ENCODE assay signal across 8 cellular contexts in the genomic region with DNA sequence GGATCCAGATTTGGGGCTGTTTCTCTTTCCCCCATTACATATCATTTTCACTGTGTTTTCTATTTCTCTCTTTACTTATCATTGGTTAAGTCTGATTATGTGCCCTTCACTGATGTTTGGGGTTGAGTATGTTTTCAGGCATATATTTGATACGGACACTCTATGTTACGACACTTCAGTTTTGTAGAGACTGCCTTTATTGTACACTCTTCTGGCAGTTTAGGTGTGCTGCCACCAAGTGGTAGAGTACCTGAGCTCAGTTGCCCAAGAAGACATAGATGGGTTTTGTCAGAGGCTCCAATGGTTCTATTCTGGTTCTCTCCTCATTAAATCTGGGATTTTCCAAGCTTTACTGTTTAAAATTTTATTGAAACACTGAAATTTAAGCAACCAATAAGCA.
DNase-seq lines count a peak whose midpoint lies in the region; ATAC-seq and TF ChIP-seq lines count a peak whose summit lies in the region.

No MANE protein-coding gene starts in this region.

- WGBS in heart left ventricle, 4 donors = 86 to 92% (median 90%) methylated on average over 2 of the region's 2 CpGs
- WGBS in right cardiac atrium = 90% methylated on average over 2 of the region's 2 CpGs
- WGBS in esophagus muscularis mucosa = 98% methylated on average over 2 of the region's 2 CpGs
- 80 to 86% methylated on average over 2 of the region's 2 CpGs for WGBS in aorta, 2 donors
- 79 to 86% methylated on average over 2 of the region's 2 CpGs for WGBS in upper lobe of left lung, 2 donors

- H3K4me3 Mint-ChIP-seq in activated T-helper 1 cell treated with anti-CD3 and anti-CD28 coated beads, Interleukin-12 subunit alpha, Interleukin-12 subunit beta, Interleukin-2, Interleukin-4 antibody, amounts not matched to agents 30 ng/mL and 10 ng/mL and 1 ng/mL, durations not matched to agents 14 hours and 24 hours and 36 hours = no peak overlapping the region

- no peaks in the 10 kb centered on the region for H3K36me3 Mint-ChIP-seq in activated T-helper 1 cell treated with anti-CD3 and anti-CD28 coated beads, Interleukin-12 subunit alpha, Interleukin-12 subunit beta, Interleukin-2, Interleukin-4 antibody, amounts not matched to agents 30 ng/mL and 10 ng/mL and 1 ng/mL, durations not matched to agents 14 hours and 24 hours and 36 hours (ENCODE audit: low read depth)

- H3K4me1 ChIP-seq in heart left ventricle (peaks cover 10 to 52% (median 35%) of the 10 kb centered on the region in 12 donors), right cardiac atrium (ENCODE audit: control insufficient read depth, insufficient read depth, low read length) (peaks cover 10% of the 10 kb centered on the region), esophagus muscularis mucosa (peaks cover 40 to 48% (median 46%) of the 10 kb centered on the region in 4 donors), aorta (ENCODE audit: control insufficient read depth in 1 of 2, insufficient read depth in 2 of 2, low read length in 2 of 2) (peaks cover 0 to 12% of the 10 kb centered on the region in 2 donors), upper lobe of left lung (peaks cover 10 to 25% (median 21%) of the 10 kb centered on the region in 4 donors)

- TF ChIP-seq EP300 in esophagus muscularis mucosa (IDR thresholded peaks at IDR 0.05) (no peak), upper lobe of left lung (IDR thresholded peaks at IDR 0.05) (no peak)

- no peak for ATAC-seq in heart left ventricle
- ATAC-seq in right cardiac atrium = no peak
- no peak for ATAC-seq in aorta (ENCODE audit: low FRiP score)
- ATAC-seq in upper lobe of left lung (ENCODE audit: low FRiP score in 2 of 2) = no peak

- H3K9me3 ChIP-seq in heart left ventricle (no peaks in the 10 kb centered on the region), right cardiac atrium (ENCODE audit: control insufficient read depth, low read length) (no peaks in the 10 kb centered on the region), esophagus muscularis mucosa (no peaks in the 10 kb centered on the region), aorta (ENCODE audit: control insufficient read depth, low read length) (no peaks in the 10 kb centered on the region), upper lobe of left lung (no peaks in the 10 kb centered on the region)

- H3K27me3 ChIP-seq in heart left ventricle = no peaks in the 10 kb centered on the region
- H3K27me3 ChIP-seq in right cardiac atrium (ENCODE audit: control insufficient read depth, insufficient read depth) = no peaks in the 10 kb centered on the region
- no peaks in the 10 kb centered on the region for H3K27me3 ChIP-seq in esophagus muscularis mucosa
- H3K27me3 ChIP-seq in aorta (ENCODE audit: control insufficient read depth in 1 of 2, insufficient read depth in 2 of 2, low read length in 1 of 2) = no peaks in the 10 kb centered on the region
- no peaks in the 10 kb centered on the region for H3K27me3 ChIP-seq in upper lobe of left lung

- no peaks in the 10 kb centered on the region for H3K4me1 Mint-ChIP-seq in activated T-helper 1 cell treated with anti-CD3 and anti-CD28 coated beads, Interleukin-12 subunit alpha, Interleukin-12 subunit beta, Interleukin-2, Interleukin-4 antibody, amounts not matched to agents 30 ng/mL and 10 ng/mL and 1 ng/mL, durations not matched to agents 14 hours and 24 hours and 36 hours (ENCODE audit: low read depth)

- no peaks in the 10 kb centered on the region for H3K9me3 Mint-ChIP-seq in activated T-helper 1 cell treated with anti-CD3 and anti-CD28 coated beads, Interleukin-12 subunit alpha, Interleukin-12 subunit beta, Interleukin-2, Interleukin-4 antibody, amounts not matched to agents 30 ng/mL and 10 ng/mL and 1 ng/mL, durations not matched to agents 14 hours and 24 hours and 36 hours

- DNase-seq in heart left ventricle = no peak
- DNase-seq in right cardiac atrium = no peak
- DNase-seq in NCI-H748 treated with DMSO at 0.1 percent for 48 hours (lab: John Stamatoyannopoulos, UW) = peak; percentile 4
- no peak for DNase-seq in esophagus muscularis mucosa (ENCODE audit: extremely low spot score)
- no peak for DNase-seq in aorta
- DNase-seq in upper lobe of left lung = no peak
- no peak for DNase-seq in activated T-helper 1 cell treated with anti-CD3 and anti-CD28 coated beads, Interleukin-12 subunit alpha, Interleukin-12 subunit beta, Interleukin-2, Interleukin-4 antibody, amounts not matched to agents 30 ng/mL and 10 ng/mL and 1 ng/mL, durations not matched to agents 14 hours and 24 hours and 36 hours (ENCODE audit: low spot score)
- no peak for DNase-seq in stimulated activated CD4-positive, alpha-beta T cell treated with anti-CD3 and anti-CD28 coated beads, Interleukin-15, amount 100 ng/mL, for 24 hours

- peaks cover 8% of the 10 kb centered on the region for H3K27me3 Mint-ChIP-seq in activated T-helper 1 cell treated with anti-CD3 and anti-CD28 coated beads, Interleukin-12 subunit alpha, Interleukin-12 subunit beta, Interleukin-2, Interleukin-4 antibody, amounts not matched to agents 30 ng/mL and 10 ng/mL and 1 ng/mL, durations not matched to agents 14 hours and 24 hours and 36 hours (ENCODE audit: insufficient read depth)

- peak in 10 of 12 donors; percentile 16 to 61 (median 36) for TF ChIP-seq CTCF in heart left ventricle (IDR thresholded peaks at IDR 0.05)
- TF ChIP-seq CTCF in esophagus muscularis mucosa (IDR thresholded peaks at IDR 0.05) = peak; percentile 30 to 36 (median 35)
- peak in 2 of 6 experiments; percentile 6 to 18 for TF ChIP-seq CTCF in upper lobe of left lung (IDR thresholded peaks at IDR 0.05)

- H3K27ac ChIP-seq in heart left ventricle (peak overlapping the region in 7 of 12 donors; percentile 13 to 95 (median 88)), right cardiac atrium (ENCODE audit: low read length) (no peak overlapping the region), esophagus muscularis mucosa (replicated peaks in 1 of 4) (peak overlapping the region in 3 of 4 donors; percentile 51 to 85 (median 54)), aorta (ENCODE audit: low read depth in 1 of 2, low read length in 2 of 2) (peak overlapping the region; percentile 58 to 70), upper lobe of left lung (peak overlapping the region in 1 of 4 donors; percentile 87)

- no peak overlapping the region for H3K4me3 ChIP-seq in heart left ventricle
- no peak overlapping the region for H3K4me3 ChIP-seq in right cardiac atrium (ENCODE audit: low read length)
- H3K4me3 ChIP-seq in esophagus muscularis mucosa = no peak overlapping the region
- no peak overlapping the region for H3K4me3 ChIP-seq in aorta (ENCODE audit: low read length in 2 of 2)
- H3K4me3 ChIP-seq in upper lobe of left lung = no peak overlapping the region

- intact Hi-C loops in heart left ventricle (cut with DNase I) = loop anchor here in 1 of 10 donors (5.0 kb wide), 1 partner anchor 215 kb away; the partner anchor contains the start of gene KALRN
- intact Hi-C loops in right cardiac atrium (cut with DNase I) = no loop called here
- intact Hi-C loops in esophagus muscularis mucosa (cut with DNase I) = no loop called here
- intact Hi-C loops in aorta (cut with DNase I) = loop anchor here in 1 of 2 donors (5.0 kb wide), 1 partner anchor 35 kb away; no protein-coding TSS in a partner anchor
- intact Hi-C loops in activated T-helper 1 cell treated with anti-CD3 and anti-CD28 coated beads, Interleukin-12 subunit alpha, Interleukin-12 subunit beta, Interleukin-2, Interleukin-4 antibody, amounts not matched to agents 30 ng/mL and 10 ng/mL and 1 ng/mL, durations not matched to agents 14 hours and 24 hours and 36 hours (cut with micrococcal nuclease) = no loop called here

- H3K36me3 ChIP-seq in heart left ventricle = peaks cover 0 to 4% (median 0%) of the 10 kb centered on the region in 9 donors
- no peaks in the 10 kb centered on the region for H3K36me3 ChIP-seq in esophagus muscularis mucosa
- peaks cover 0 to 4% of the 10 kb centered on the region in 2 donors for H3K36me3 ChIP-seq in aorta (ENCODE audit: control insufficient read depth in 1 of 2, insufficient read depth in 2 of 2, low read length in 1 of 2)
- H3K36me3 ChIP-seq in upper lobe of left lung = no peaks in the 10 kb centered on the region

- TF ChIP-seq POLR2A in heart left ventricle (IDR thresholded peaks at IDR 0.05) (no peak), esophagus muscularis mucosa (IDR thresholded peaks at IDR 0.05; ENCODE audit: low read depth) (no peak), upper lobe of left lung (IDR thresholded peaks at IDR 0.05) (no peak)

- H3K27ac Mint-ChIP-seq in activated T-helper 1 cell treated with anti-CD3 and anti-CD28 coated beads, Interleukin-12 subunit alpha, Interleukin-12 subunit beta, Interleukin-2, Interleukin-4 antibody, amounts not matched to agents 30 ng/mL and 10 ng/mL and 1 ng/mL, durations not matched to agents 14 hours and 24 hours and 36 hours = no peak overlapping the region
